1 cellular context compared by ENCODE assay signal in genomic region chr9:129667850-129668249, GRCh38.
TF ChIP-seq lines count a peak whose summit lies in the region.

No MANE protein-coding gene starts in this region.

TF ChIP-seq in HEK293, 187 proteins besides CTCF, POLR2A, EP300 and RAD21 (continued from another document):
- TF ChIP-seq ZNF280D (tag by site-specific recombination; IDR thresholded peaks at IDR 0.05) = no peak
- TF ChIP-seq ZEB2 (tag by site-specific recombination; IDR thresholded peaks at IDR 0.05) = no peak
TF ChIP-seq in HEK293: peak in this region for 5.
